Comparison of ENCODE assay signal across 26 cellular contexts in genomic region chr16:77410449-77410848, GRCh38. TPM values are rescaled to one million over a fixed set of nuclear protein-coding genes. Genes with fewer than 3 reads are reported as not detected.
"Had no signal": no experiment of that assay in that cellular context is flagged by ENCODE, and none has a peak within 500 bp of the region (broad histone marks: within the 10 kb centered on the region; RNA-seq: fewer than 3 reads in every experiment).

No MANE protein-coding gene starts in this region.

- ATAC-seq: effector memory CD8-positive, alpha-beta T cell; esophagus mucosa; gastrocnemius medialis; heart right ventricle; left cardiac atrium; left lung; left ventricle myocardium superior; lower lobe of right lung; mucosa of descending colon had no signal

- H3K27ac ChIP-seq: colonic mucosa, epithelial cell of prostate, esophagus squamous epithelium, gastrocnemius medialis, heart right ventricle, left lung, lower lobe of right lung had no signal

- FAIRE-seq: endometrium, islet of Langerhans, keratinocyte had no signal

- H3K27me3 ChIP-seq: colonic mucosa, esophagus squamous epithelium, gastrocnemius medialis, heart right ventricle, left lung had no signal

- DNase-seq: colonic mucosa; cortex of kidney; effector CD8-positive, alpha-beta T cell; effector memory CD8-positive, alpha-beta T cell; endodermal cell; erythroblast; esophagus squamous epithelium; foreskin fibroblast; foreskin melanocyte; gastrocnemius medialis; glutamatergic neuron; head of caudate nucleus; heart right ventricle; hippocampal formation; left cardiac atrium; left lung; left ventricle myocardium superior; lower lobe of right lung; mesenchymal stem cell; mucosa of descending colon; naive B cell had no signal

- H3K36me3 ChIP-seq: colonic mucosa, esophagus squamous epithelium, gastrocnemius medialis, heart right ventricle, left lung, lower lobe of right lung had no signal

- H3K4me1 ChIP-seq: colonic mucosa, esophagus squamous epithelium, gastrocnemius medialis, heart right ventricle, left lung, lower lobe of right lung had no signal

- H3K4me3 ChIP-seq: colonic mucosa, esophagus squamous epithelium, gastrocnemius medialis, heart right ventricle, left lung, lower lobe of right lung, mucosa of descending colon had no signal

- H3K9me3 ChIP-seq: colonic mucosa, gastrocnemius medialis, mucosa of descending colon had no signal

RNA-seq across cellular contexts. Expression of gene ADAMTS18, which starts 24.4 kb away (rescaled TPM):
- total RNA-seq: esophagus mucosa, esophagus squamous epithelium, left ventricle myocardium superior had no signal
- polyA plus RNA-seq: keratinocyte had no signal
